In the genomic region with DNA sequence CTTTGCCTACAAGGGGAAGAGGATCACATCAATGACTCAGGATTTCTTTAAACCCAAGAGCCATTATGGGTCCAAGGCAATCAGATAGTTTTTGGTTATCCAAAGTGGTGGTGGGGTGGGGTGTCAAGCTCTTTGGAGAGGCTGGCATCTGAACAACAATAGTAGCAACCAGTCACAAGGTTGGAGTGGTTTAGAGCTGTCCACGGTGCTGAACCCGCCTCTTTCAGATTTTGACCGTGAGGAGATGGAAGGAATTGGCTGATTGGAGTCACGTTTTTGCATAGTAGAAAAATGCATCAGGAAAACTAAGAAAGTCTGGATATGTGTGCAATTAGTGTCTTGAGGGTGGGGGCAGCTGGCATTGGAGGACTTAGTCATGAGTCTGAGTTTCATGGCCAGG, we compare ENCODE assay signal across 10 cellular contexts.
A peak's percentile ranks its signal among the peaks of the same experiment; 100 is the strongest.
DNase-seq lines count a peak whose midpoint lies in the region; ATAC-seq and TF ChIP-seq lines count a peak whose summit lies in the region.
"Had no signal": no experiment of that assay in that cellular context is flagged by ENCODE, and none has a peak within 500 bp of the region (broad histone marks: within the 10 kb centered on the region; RNA-seq: fewer than 3 reads in every experiment).

No MANE protein-coding gene starts in this region.

- H3K4me1 ChIP-seq in DND-41 (ENCODE audit: insufficient read depth, low read length) (no peaks in the 10 kb centered on the region), left lung (no peaks in the 10 kb centered on the region)

- H3K4me3 ChIP-seq in DND-41 (ENCODE audit: low read depth in 1 of 2, low read length in 2 of 2) = no peak overlapping the region
- H3K4me3 ChIP-seq in Jurkat, Clone E6-1 (ENCODE audit: low read length) = no peak overlapping the region
- H3K4me3 ChIP-seq in left lung = no peak overlapping the region

- H3K27ac Mint-ChIP-seq in CD14-positive monocyte = no peak overlapping the region

- no peak overlapping the region for H3K9ac ChIP-seq in DND-41 (ENCODE audit: low read depth, low read length)

- H4K20me1 ChIP-seq in DND-41 (ENCODE audit: insufficient read depth, low read length) = no peaks in the 10 kb centered on the region

- H3K27me3 ChIP-seq in DND-41 (ENCODE audit: insufficient read depth, low read length, poor library complexity) = no peaks in the 10 kb centered on the region
- H3K27me3 ChIP-seq in left lung = no peaks in the 10 kb centered on the region

- H2AFZ ChIP-seq in DND-41 (ENCODE audit: low read depth, low read length) = no peak overlapping the region

- no peaks in the 10 kb centered on the region for H3K4me1 Mint-ChIP-seq in CD14-positive monocyte

- no peaks in the 10 kb centered on the region for H3K27me3 Mint-ChIP-seq in CD14-positive monocyte (ENCODE audit: low read depth in 3 of 3)

- peak; percentile 89 for ATAC-seq in DND-41 (ENCODE audit: insufficient read depth, low read depth)
- ATAC-seq in left lung = peak; percentile 64
- ATAC-seq in GM19452 (IDR thresholded peaks at IDR 0.05; ENCODE audit: unreplicated experiment) = no peak

- H3K79me2 ChIP-seq in DND-41 (ENCODE audit: insufficient read depth, low read length) = no peaks in the 10 kb centered on the region

- no peak overlapping the region for H3K4me3 Mint-ChIP-seq in CD14-positive monocyte

- H3K27ac ChIP-seq in DND-41 (ENCODE audit: low read length) (no peak overlapping the region), left lung (no peak overlapping the region)

- no peaks in the 10 kb centered on the region for H3K9me3 ChIP-seq in DND-41 (ENCODE audit: insufficient read depth, low read length, severe bottlenecking)
- no peaks in the 10 kb centered on the region for H3K9me3 ChIP-seq in left lung

- no peaks in the 10 kb centered on the region for H3K9me3 Mint-ChIP-seq in CD14-positive monocyte

- DNase-seq in DND-41 = peak; percentile 79
- DNase-seq in Jurkat, Clone E6-1 (ENCODE audit: low read depth, low spot score) = peak; percentile 55
- DNase-seq in activated T-cell treated with anti-CD3 and anti-CD28 coated beads, Interleukin-2, amount 50 U/mL, for 48 hours = peak; percentile 42
- no peak for DNase-seq in left lung
- no peak for DNase-seq in cerebellar cortex (ENCODE audit: low spot score)
- no peak for DNase-seq in CD14-positive monocyte (ENCODE audit: low spot score)
- DNase-seq in HPDE6-E6E7 (ENCODE audit: extremely low spot score) = no peak
- DNase-seq: activated gamma-delta T cell, NCI-H524 treated with DMSO at 0.1 percent for 48 hours had no signal

- H3K36me3 Mint-ChIP-seq in CD14-positive monocyte = no peaks in the 10 kb centered on the region

- TF ChIP-seq CTCF in DND-41 (IDR thresholded peaks at IDR 0.05; ENCODE audit: borderline replicate concordance, extremely low read depth, low read length, poor library complexity, severe bottlenecking) (no peak), left lung (IDR thresholded peaks at IDR 0.05) (no peak), CD14-positive monocyte (IDR thresholded peaks at IDR 0.05) (no peak)

- H3K36me3 ChIP-seq in DND-41 (ENCODE audit: insufficient read depth, low read length) (no peaks in the 10 kb centered on the region), left lung (no peaks in the 10 kb centered on the region)

- no peak overlapping the region for H3K4me2 ChIP-seq in DND-41 (ENCODE audit: insufficient read depth, low read length)

- intact Hi-C loops in left lung (cut with DNase I) = no loop called here
- intact Hi-C loops in CD14-positive monocyte (cut with micrococcal nuclease) = no loop called here

Comparison
In these comparisons a context has a peak if more than half of its experiments do, and no peak if none do; other contexts are left out.
1. DNase-seq: peak in DND-41 (single experiment), Jurkat, Clone E6-1 (single experiment) and activated T-cell treated with anti-CD3 and anti-CD28 coated beads, Interleukin-2, amount 50 U/mL, for 48 hours (2 of 2); none in left lung (0 of 2), cerebellar cortex (single experiment), CD14-positive monocyte (single experiment) and HPDE6-E6E7 (single experiment).